In genomic region chr17:7852919-7853692, GRCh38 we compare ENCODE assay signal across 14 cellular contexts. TPM values are rescaled to one million over a fixed set of nuclear protein-coding genes. Genes with fewer than 3 reads are reported as not detected.
DNase-seq lines count a peak whose midpoint lies in the region; ATAC-seq, FAIRE-seq and TF ChIP-seq lines count a peak whose summit lies in the region.
"Had no signal": no experiment of that assay in that cellular context is flagged by ENCODE, and none has a peak within 500 bp of the region (broad histone marks: within the 10 kb centered on the region; RNA-seq: fewer than 3 reads in every experiment).

No MANE protein-coding gene starts in this region.

- H3K4me1 Mint-ChIP-seq in WTC11, result peaks cover 30% of the 10 kb centered on the region
- peaks cover 42% of the 10 kb centered on the region for H3K4me1 Mint-ChIP-seq in stimulated activated effector memory CD8-positive, alpha-beta T cell treated with anti-CD3 and anti-CD28 coated beads, Interleukin-12 subunit alpha, Interleukin-12 subunit beta, amount 100 ng/mL, for 72 hours

- no peak overlapping the region for H3K9ac ChIP-seq in kidney (ENCODE audit: low read length in 2 of 2)

- no peak overlapping the region for H3K27ac Mint-ChIP-seq in WTC11
- peak overlapping the region; percentile 79 for H3K27ac Mint-ChIP-seq in stimulated activated effector memory CD8-positive, alpha-beta T cell treated with anti-CD3 and anti-CD28 coated beads, Interleukin-12 subunit alpha, Interleukin-12 subunit beta, amount 100 ng/mL, for 72 hours
- H3K27ac Mint-ChIP-seq: activated naive CD8-positive, alpha-beta T cell had no signal

- H3K4me3 ChIP-seq in kidney (ENCODE audit: low read length in 2 of 2), result no peak overlapping the region
- H3K4me3 ChIP-seq: tibial artery had no signal

- peaks cover 17 to 39% of the 10 kb centered on the region in 2 donors for H3K36me3 ChIP-seq in kidney (ENCODE audit: control insufficient read depth in 1 of 2, insufficient read depth in 2 of 2, low read length in 2 of 2)

- no peaks in the 10 kb centered on the region for H3K9me3 Mint-ChIP-seq in WTC11
- no peaks in the 10 kb centered on the region for H3K9me3 Mint-ChIP-seq in stimulated activated effector memory CD8-positive, alpha-beta T cell treated with anti-CD3 and anti-CD28 coated beads, Interleukin-12 subunit alpha, Interleukin-12 subunit beta, amount 100 ng/mL, for 72 hours
- H3K9me3 Mint-ChIP-seq: IgD-negative memory B cell, T-cell had no signal

- POLR2A ChIA-PET in WTC11 (lab: Charles Lee), result interaction anchor here (1.0 kb wide), 1 partner anchor 17 kb away, joined by 5 read pairs; no protein-coding TSS in a partner anchor

- intact Hi-C loops in kidney (cut with DNase I), result no loop called here

- peak; percentile 66 for DNase-seq in activated effector memory CD4-positive, alpha-beta T cell treated with anti-CD3 and anti-CD28 coated beads, Interleukin-2, amount 50 U/mL, for 16 hours
- DNase-seq in activated effector memory CD4-positive, alpha-beta T cell treated with Interleukin-2 at 50 U/mL for 16 hours, result no peak
- DNase-seq in WTC11 (ENCODE audit: low spot score) (peak; percentile 46), kidney (peak; percentile 80), hepatic stellate cell (ENCODE audit: low spot score) (no peak), SIG-M5 (lab: John Stamatoyannopoulos, UW) (no peak)
- DNase-seq in stimulated activated effector memory CD8-positive, alpha-beta T cell treated with anti-CD3 and anti-CD28 coated beads, Interleukin-12 subunit alpha, Interleukin-12 subunit beta, amount 100 ng/mL, for 72 hours (ENCODE audit: low spot score in 2 of 2), result peak in 1 of 2 donors; percentile 54
- no peak for DNase-seq in activated CD4-positive, CD25-positive, alpha-beta regulatory T cell (lab: John Stamatoyannopoulos, UW)
- DNase-seq: NCI-H1417, PC-3 had no signal

- H3K4me1 ChIP-seq in kidney (ENCODE audit: control insufficient read depth in 1 of 2, insufficient read depth in 1 of 2, low read depth in 1 of 2, low read length in 2 of 2), result peaks cover 0 to 24% of the 10 kb centered on the region in 2 donors

- H3K9me3 ChIP-seq in kidney (ENCODE audit: control insufficient read depth in 1 of 2, low read length in 2 of 2), result no peaks in the 10 kb centered on the region
- H3K9me3 ChIP-seq: tibial artery had no signal

- H3K36me3 Mint-ChIP-seq in WTC11, result no peaks in the 10 kb centered on the region
- no peaks in the 10 kb centered on the region for H3K36me3 Mint-ChIP-seq in stimulated activated effector memory CD8-positive, alpha-beta T cell treated with anti-CD3 and anti-CD28 coated beads, Interleukin-12 subunit alpha, Interleukin-12 subunit beta, amount 100 ng/mL, for 72 hours

- TF ChIP-seq CTCF in WTC11 (IDR thresholded peaks at IDR 0.05) (no peak), kidney (IDR thresholded peaks at IDR 0.05; ENCODE audit: borderline replicate concordance, extremely low read depth, insufficient read depth) (no peak)

- peaks cover 30% of the 10 kb centered on the region for H3K27me3 Mint-ChIP-seq in WTC11 (ENCODE audit: low read depth)
- H3K27me3 Mint-ChIP-seq: activated naive CD8-positive, alpha-beta T cell; IgD-negative memory B cell; T-cell had no signal

- peak overlapping the region; percentile 63 for H3K4me3 Mint-ChIP-seq in WTC11
- no peak overlapping the region for H3K4me3 Mint-ChIP-seq in stimulated activated effector memory CD8-positive, alpha-beta T cell treated with anti-CD3 and anti-CD28 coated beads, Interleukin-12 subunit alpha, Interleukin-12 subunit beta, amount 100 ng/mL, for 72 hours

- CTCF ChIA-PET in WTC11 (lab: Charles Lee), result interaction anchor here (0.6 to 1.4 kb wide), 13 partner anchors 8 to 358 kb away, joined by 3 to 7 read pairs (median 3); partner anchors contain the start of gene KDM6B

- ATAC-seq in WTC11, result no peak
- ATAC-seq in stimulated activated effector memory CD8-positive, alpha-beta T cell treated with anti-CD3 and anti-CD28 coated beads, Interleukin-12 subunit alpha, Interleukin-12 subunit beta, amount 100 ng/mL, for 72 hours, result no peak
- ATAC-seq: PC-3, T-cell had no signal

- no peak for FAIRE-seq in kidney (lab: Jason Lieb, UNC)

- no peak overlapping the region for H3K27ac ChIP-seq in kidney (ENCODE audit: low read depth in 2 of 2, low read length in 2 of 2)
- H3K27ac ChIP-seq: tibial artery had no signal

TF ChIP-seq in WTC11, 78 proteins besides CTCF, POLR2A, EP300 and RAD21 (continues in another document):
- no peak for TF ChIP-seq MLX (CRISPR knock-in tag; IDR thresholded peaks at IDR 0.05)
- TF ChIP-seq ZNF423 (CRISPR knock-in tag; IDR thresholded peaks at IDR 0.05), result no peak
- TF ChIP-seq ZNF425 (CRISPR knock-in tag; conservative IDR thresholded peaks at IDR 0.05), result no peak
- no peak for TF ChIP-seq TCF7 (CRISPR knock-in tag; IDR thresholded peaks at IDR 0.05; ENCODE audit: low read depth)
- no peak for TF ChIP-seq ARID4B (CRISPR knock-in tag; IDR thresholded peaks at IDR 0.05; ENCODE audit: borderline replicate concordance)
- TF ChIP-seq FOXP1 (CRISPR knock-in tag; IDR thresholded peaks at IDR 0.05; ENCODE audit: borderline replicate concordance), result peak; percentile 77; the same call in 1 of the 2 replicates
- no peak for TF ChIP-seq ATF1 (CRISPR knock-in tag; IDR thresholded peaks at IDR 0.05)
- TF ChIP-seq MYBL2 (CRISPR knock-in tag; IDR thresholded peaks at IDR 0.05), result no peak
- no peak for TF ChIP-seq JAZF1 (CRISPR knock-in tag; IDR thresholded peaks at IDR 0.05)
- TF ChIP-seq ZNF317 (CRISPR knock-in tag; IDR thresholded peaks at IDR 0.05; ENCODE audit: borderline replicate concordance, low read depth), result no peak
- TF ChIP-seq JUN (CRISPR knock-in tag; IDR thresholded peaks at IDR 0.05), result no peak

RNA-seq across cellular contexts. Expression of gene TMEM88, which starts 1.8 kb away (rescaled TPM):
- 2.9 to 3.9 TPM (median 3.6 TPM) in 3 replicates for total RNA-seq in WTC11 (2021)
- 17.6 TPM for total RNA-seq in kidney
- 59.8 TPM for polyA plus RNA-seq in kidney (ENCODE audit: insufficient read depth, low read depth, low replicate concordance)
- polyA plus RNA-seq: IgD-negative memory B cell had no signal

RNA-seq across cellular contexts. Expression of gene NAA38, which starts 4.3 kb away (rescaled TPM):
- total RNA-seq in WTC11 (2021), result 41.8 to 46.3 TPM (median 43.4 TPM) in 3 replicates
- total RNA-seq in kidney, result 69.6 TPM
- polyA plus RNA-seq in kidney (ENCODE audit: insufficient read depth, low read depth, low replicate concordance), result 246 TPM

RNA-seq across cellular contexts. Expression of gene CYB5D1, which starts 4.7 kb away (rescaled TPM):
- total RNA-seq in WTC11 (2021), result 14.0 to 15.2 TPM (median 14.3 TPM) in 3 replicates
- total RNA-seq in kidney, result 20.4 TPM
- polyA plus RNA-seq in kidney (ENCODE audit: insufficient read depth, low read depth, low replicate concordance), result 14.3 TPM

RNA-seq across cellular contexts. Expression of gene KDM6B, which starts 19.1 kb away (rescaled TPM):
- 13.2 to 16.1 TPM (median 15.8 TPM) in 3 replicates for total RNA-seq in WTC11 (2021)
- 32.3 TPM for total RNA-seq in kidney
- polyA plus RNA-seq in kidney (ENCODE audit: insufficient read depth, low read depth, low replicate concordance), result 3.9 TPM

RNA-seq across cellular contexts. Expression of gene CHD3, which starts 35.5 kb away (rescaled TPM):
- total RNA-seq in WTC11 (2021) (38.9 to 42.0 TPM (median 39.5 TPM) in 3 replicates), kidney (94.6 TPM)
- polyA plus RNA-seq in kidney (ENCODE audit: insufficient read depth, low read depth, low replicate concordance), result 41.5 TPM

Comparison
In these comparisons a context has a peak if more than half of its experiments do, and no peak if none do; other contexts are left out.
1. DNase-seq: peak in activated effector memory CD4-positive, alpha-beta T cell treated with anti-CD3 and anti-CD28 coated beads, Interleukin-2, amount 50 U/mL, for 16 hours (single experiment), WTC11 (single experiment) and kidney (single experiment); none in activated effector memory CD4-positive, alpha-beta T cell treated with Interleukin-2 at 50 U/mL for 16 hours (single experiment), activated CD4-positive, CD25-positive, alpha-beta regulatory T cell (0 of 4), hepatic stellate cell (single experiment) and SIG-M5 (single experiment).